6 cellular contexts compared by ENCODE assay signal in genomic region chr1:146883190-146883589, GRCh38. TPM values are rescaled to one million over a fixed set of nuclear protein-coding genes. Genes with fewer than 3 reads are reported as not detected.
DNase-seq lines count a peak whose midpoint lies in the region; ATAC-seq, FAIRE-seq and TF ChIP-seq lines count a peak whose summit lies in the region.
"Not testable (repeated sequence)": the region's sequence is repeated elsewhere in the genome, so short reads cannot be mapped to it uniquely, and the experiment has no call there.

No MANE protein-coding gene starts in this region.

- not testable (repeated sequence) for H3K27ac ChIP-seq in PC-3 (ENCODE audit: low read length)

- H3K36me3 ChIP-seq in PC-3 (ENCODE audit: low read depth, low read length); bronchial epithelial cell (ENCODE audit: control insufficient read depth, insufficient read depth, low read length): not testable (repeated sequence)

- H3K79me2 ChIP-seq in PC-3 (ENCODE audit: low read length) = not testable (repeated sequence)

- H2AFZ ChIP-seq in PC-3 (ENCODE audit: low read length) = not testable (repeated sequence)

- POLR2A ChIA-PET in PC-3 (lab: Charles Lee; ENCODE audit: unreplicated experiment) = not testable (repeated sequence)

- not testable (repeated sequence) for BruUV-seq in PC-3 (replicated peaks; lab: Mats Ljungman, UMichigan)

- not testable (repeated sequence) for H3F3A ChIP-seq in PC-3 (ENCODE audit: low read length, unreplicated experiment)

- H3K9me3 ChIP-seq in PC-3 (ENCODE audit: low read length) = not testable (repeated sequence)

- H3K9ac ChIP-seq in PC-3 (ENCODE audit: low read length) = not testable (repeated sequence)

- not testable (repeated sequence) for H3K4me2 ChIP-seq in PC-3 (ENCODE audit: low read length)

- ATAC-seq in PC-3 = peak; percentile 53

- DNase-seq in PC-3 = not testable (repeated sequence)
- DNase-seq in astrocyte of the spinal cord (ENCODE audit: low read depth, low spot score) (peak; percentile 1), bronchial epithelial cell (ENCODE audit: low read depth) (peak; percentile 66), epithelial cell of esophagus (ENCODE audit: low read depth) (peak; percentile 28), foreskin fibroblast (peak; percentile 2 to 10), renal cortical epithelial cell (ENCODE audit: low read depth) (peak; percentile 36)

- not testable (repeated sequence) for FAIRE-seq in bronchial epithelial cell (lab: Jason Lieb, UNC)

- intact Hi-C loops in PC-3 (cut with micrococcal nuclease) = not testable (repeated sequence)

- not testable (repeated sequence) for TF ChIP-seq CTCF in PC-3 (conservative IDR thresholded peaks at IDR 0.05; ENCODE audit: low read depth, low read length); astrocyte of the spinal cord (IDR thresholded peaks at IDR 0.05; ENCODE audit: low read depth, low read length); bronchial epithelial cell (IDR thresholded peaks at IDR 0.05; ENCODE audit: insufficient read depth, low read length, severe bottlenecking); epithelial cell of esophagus (IDR thresholded peaks at IDR 0.05; ENCODE audit: insufficient read depth, low read depth, low read length, missing control alignments); foreskin fibroblast (IDR thresholded peaks at IDR 0.05; ENCODE audit: low read depth, low read length)

- H3K27me3 ChIP-seq in PC-3 (ENCODE audit: low read length); bronchial epithelial cell (ENCODE audit: control insufficient read depth, insufficient read depth, low read length): not testable (repeated sequence)

- CTCF ChIA-PET in PC-3 (lab: Charles Lee) = not testable (repeated sequence)

- H3K4me3 ChIP-seq in PC-3 (ENCODE audit: low read length); astrocyte of the spinal cord (ENCODE audit: low read depth, low read length); bronchial epithelial cell (ENCODE audit: low read depth, low read length); epithelial cell of esophagus (ENCODE audit: low read length); foreskin fibroblast (ENCODE audit: low read depth in 1 of 2, low read length in 2 of 2): not testable (repeated sequence)

- H3K9me2 ChIP-seq in PC-3 (replicated peaks; ENCODE audit: low read length) = not testable (repeated sequence)

- in situ Hi-C loops in astrocyte of the spinal cord (cut with HindIII; ENCODE audit: low sequenced_read_pairs) = not testable (repeated sequence)

- H4K20me1 ChIP-seq in PC-3 (ENCODE audit: low read length) = not testable (repeated sequence)

- H3K4me1 ChIP-seq in PC-3 (ENCODE audit: insufficient read depth, low read length) = not testable (repeated sequence)

RNA-seq across cellular contexts. Expression of gene NBPF12, which starts 54.9 kb away (rescaled TPM):
- total RNA-seq in PC-3 (2014; rRNA removed) (7.8 and 8.9 TPM in 2 replicates), bronchial epithelial cell (7.7 and 8.4 TPM in 2 replicates), renal cortical epithelial cell (5.4 and 10.5 TPM in 2 replicates)
